In the genomic region with DNA sequence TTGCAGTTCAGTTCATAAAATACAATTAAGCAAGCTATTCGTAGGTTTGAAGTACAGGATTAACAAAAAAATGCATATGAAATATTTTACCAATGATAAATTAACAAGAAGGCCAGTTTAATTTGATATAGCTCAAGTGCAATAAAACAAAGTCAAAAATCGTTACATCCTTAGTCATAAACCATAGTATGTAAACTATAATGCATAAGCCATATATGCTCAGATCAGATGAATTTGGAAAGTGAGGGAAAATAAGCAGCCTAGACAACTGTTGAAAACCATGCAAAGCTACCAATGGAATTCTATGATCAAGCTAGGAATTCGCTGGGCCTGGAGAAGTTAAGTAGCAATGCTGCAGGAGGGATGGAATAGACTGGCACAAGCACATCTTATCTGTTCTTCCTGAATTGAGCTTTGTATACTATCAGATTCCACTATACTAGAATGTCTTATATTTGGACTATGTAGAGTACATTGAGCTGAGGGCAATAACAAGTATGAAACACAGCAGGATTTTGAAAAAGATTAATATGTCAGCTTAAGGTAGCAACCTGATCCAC, we compare ENCODE assay signal across 20 cellular contexts.
DNase-seq lines count a peak whose midpoint lies in the region; ATAC-seq, FAIRE-seq and TF ChIP-seq lines count a peak whose summit lies in the region.
"Had no signal": no experiment of that assay in that cellular context is flagged by ENCODE, and none has a peak within 500 bp of the region (broad histone marks: within the 10 kb centered on the region; RNA-seq: fewer than 3 reads in every experiment).

No MANE protein-coding gene starts in this region.

- no peak overlapping the region for H3K4me2 ChIP-seq in astrocyte (ENCODE audit: low read length)

- no peaks in the 10 kb centered on the region for H3K79me2 ChIP-seq in astrocyte (ENCODE audit: insufficient read depth, low read length)
- H3K79me2 ChIP-seq: parathyroid adenoma had no signal

- no peak for TF ChIP-seq CTCF in AG04449 (IDR thresholded peaks at IDR 0.05; ENCODE audit: insufficient read depth, low read length, missing control alignments)
- TF ChIP-seq CTCF in HL-60 (IDR thresholded peaks at IDR 0.05; ENCODE audit: insufficient read depth, low read length) = no peak
- TF ChIP-seq CTCF in astrocyte (IDR thresholded peaks at IDR 0.05; ENCODE audit: insufficient read depth, low read depth, low read length) = no peak
- no peak for TF ChIP-seq CTCF in mesothelial cell of epicardium (IDR thresholded peaks at IDR 0.05; ENCODE audit: unreplicated experiment)
- no peak for TF ChIP-seq CTCF in coronary artery (IDR thresholded peaks at IDR 0.05)

- ATAC-seq in HG02588 (IDR thresholded peaks at IDR 0.05; ENCODE audit: unreplicated experiment) = no peak

- peak; percentile 57 for DNase-seq in AG04449 (ENCODE audit: low read depth, low spot score)
- no peak for DNase-seq in HL-60 (ENCODE audit: low read depth in 1 of 2, low spot score in 1 of 2)
- peak; percentile 8 for DNase-seq in astrocyte (ENCODE audit: low read depth)
- DNase-seq in mesothelial cell of epicardium (ENCODE audit: low spot score in 2 of 2, unreplicated experiment in 2 of 2) = no peak
- DNase-seq in stimulated activated CD4-positive, alpha-beta T cell treated with anti-CD3 and anti-CD28 coated beads, Interleukin-4, amount 100 ng/mL, for 1 hour = no peak
- no peak for DNase-seq in NCI-H748 (lab: John Stamatoyannopoulos, UW; ENCODE audit: unreplicated experiment)
- no peak for DNase-seq in coronary artery (ENCODE audit: low spot score)
- DNase-seq: activated T-cell treated with anti-CD3 and anti-CD28 coated beads, Interleukin-2, amount 50 U/mL, for 48 hours; CD4-positive, CD25-positive, alpha-beta regulatory T cell; DMS53; naive thymus-derived CD4-positive, alpha-beta T cell; NCI-H2107; OCI-M1; stimulated activated CD8-positive, alpha-beta memory T cell treated with anti-CD3 and anti-CD28 coated beads, Interleukin-4, amount 100 ng/mL, for 48 hours had no signal

- H3K9me3 ChIP-seq in astrocyte (ENCODE audit: insufficient read depth, low read depth, low read length) = no peaks in the 10 kb centered on the region
- H3K9me3 ChIP-seq: SJSA1 had no signal

- H3K9me3 Mint-ChIP-seq in astrocyte (ENCODE audit: unreplicated experiment) (peaks cover 1% of the 10 kb centered on the region), mesothelial cell of epicardium (no peaks in the 10 kb centered on the region)
- H3K9me3 Mint-ChIP-seq: activated naive CD4-positive, alpha-beta T cell treated with anti-CD3 and anti-CD28 coated beads, Interleukin-2, amount 50 U/mL, for 24 hours; memory B cell; naive thymus-derived CD4-positive, alpha-beta T cell had no signal

- H3K27me3 Mint-ChIP-seq in astrocyte (ENCODE audit: low read depth, unreplicated experiment) (no peaks in the 10 kb centered on the region), mesothelial cell of epicardium (ENCODE audit: low read depth) (no peaks in the 10 kb centered on the region)
- H3K27me3 Mint-ChIP-seq: CD4-positive, CD25-positive, alpha-beta regulatory T cell; memory B cell had no signal

- FAIRE-seq in astrocyte (lab: Jason Lieb, UNC) = peak; percentile 29
- FAIRE-seq: colon had no signal

- H3K4me1 ChIP-seq in astrocyte (ENCODE audit: insufficient read depth, low read length) = peaks cover 40% of the 10 kb centered on the region
- H3K4me1 ChIP-seq: parathyroid adenoma had no signal

- peak overlapping the region; percentile 81 for H3K27ac ChIP-seq in HL-60 (replicated peaks)
- H3K27ac ChIP-seq in astrocyte (ENCODE audit: low read depth, low read length) = no peak overlapping the region
- no peak overlapping the region for H3K27ac ChIP-seq in coronary artery
- H3K27ac ChIP-seq: parathyroid adenoma had no signal

- H3K36me3 Mint-ChIP-seq in astrocyte (ENCODE audit: low read depth, unreplicated experiment) (no peaks in the 10 kb centered on the region), mesothelial cell of epicardium (no peaks in the 10 kb centered on the region)
- H3K36me3 Mint-ChIP-seq: activated naive CD4-positive, alpha-beta T cell treated with anti-CD3 and anti-CD28 coated beads, Interleukin-2, amount 50 U/mL, for 24 hours; CD4-positive, CD25-positive, alpha-beta regulatory T cell; memory B cell; naive thymus-derived CD4-positive, alpha-beta T cell had no signal

- H3K27me3 ChIP-seq in HL-60 (ENCODE audit: insufficient read depth, poor library complexity, severe bottlenecking) (no peaks in the 10 kb centered on the region), astrocyte (ENCODE audit: insufficient read depth, low read length) (no peaks in the 10 kb centered on the region)
- H3K27me3 ChIP-seq: SJSA1 had no signal

- H3K27ac Mint-ChIP-seq in astrocyte (ENCODE audit: unreplicated experiment) = peak overlapping the region; percentile 36
- H3K27ac Mint-ChIP-seq in mesothelial cell of epicardium = peak overlapping the region; percentile 19
- H3K27ac Mint-ChIP-seq: activated naive CD4-positive, alpha-beta T cell treated with anti-CD3 and anti-CD28 coated beads, Interleukin-2, amount 50 U/mL, for 24 hours; CD4-positive, CD25-positive, alpha-beta regulatory T cell; memory B cell; naive thymus-derived CD4-positive, alpha-beta T cell had no signal

- peaks cover 43% of the 10 kb centered on the region for H3K4me1 Mint-ChIP-seq in astrocyte (ENCODE audit: low read depth, unreplicated experiment)
- H3K4me1 Mint-ChIP-seq in mesothelial cell of epicardium = peaks cover 48% of the 10 kb centered on the region
- H3K4me1 Mint-ChIP-seq: CD4-positive, CD25-positive, alpha-beta regulatory T cell; memory B cell had no signal

- H2AFZ ChIP-seq in astrocyte (ENCODE audit: low read depth, low read length) = no peak overlapping the region
- H2AFZ ChIP-seq: parathyroid adenoma had no signal

- CTCF ChIA-PET in AG04449 (lab: Yijun Ruan, JAX) = interaction anchor here (1.0 to 3.2 kb wide), 7 partner anchors 11 to 685 kb away, joined by 3 to 15 read pairs (median 4); no protein-coding TSS in a partner anchor

- POLR2A ChIA-PET in AG04449 (lab: Yijun Ruan, JAX) = interaction anchor here (0.6 to 1.4 kb wide), 6 partner anchors 15 to 366 kb away, joined by 3 to 6 read pairs (median 3); no protein-coding TSS in a partner anchor

- H3K36me3 ChIP-seq in astrocyte (ENCODE audit: insufficient read depth, low read length) = no peaks in the 10 kb centered on the region
- H3K36me3 ChIP-seq: SJSA1 had no signal

- H3K4me3 ChIP-seq in AG04449 (ENCODE audit: low read depth, low read length) = no peak overlapping the region
- H3K4me3 ChIP-seq in HL-60 (replicated peaks; ENCODE audit: insufficient read depth, low read length) = no peak overlapping the region
- no peak overlapping the region for H3K4me3 ChIP-seq in astrocyte (ENCODE audit: insufficient read depth, low read depth, low read length)
- H3K4me3 ChIP-seq in coronary artery = no peak overlapping the region
- H3K4me3 ChIP-seq: SJSA1 had no signal

- H3K4me3 Mint-ChIP-seq in astrocyte (ENCODE audit: unreplicated experiment) (no peak overlapping the region), mesothelial cell of epicardium (no peak overlapping the region)
- H3K4me3 Mint-ChIP-seq: activated naive CD4-positive, alpha-beta T cell treated with anti-CD3 and anti-CD28 coated beads, Interleukin-2, amount 50 U/mL, for 24 hours; CD4-positive, CD25-positive, alpha-beta regulatory T cell; memory B cell; naive thymus-derived CD4-positive, alpha-beta T cell had no signal

- H3K9ac ChIP-seq in astrocyte (ENCODE audit: low read length) = no peak overlapping the region
- H3K9ac ChIP-seq: parathyroid adenoma had no signal

- no peaks in the 10 kb centered on the region for H4K20me1 ChIP-seq in astrocyte (ENCODE audit: insufficient read depth, low read length)

Comparison
In these comparisons a context has a peak if more than half of its experiments do, and no peak if none do; other contexts are left out.
1. DNase-seq: peak in AG04449 (single experiment) and astrocyte (single experiment); none in HL-60 (0 of 2), mesothelial cell of epicardium (0 of 2), stimulated activated CD4-positive, alpha-beta T cell treated with anti-CD3 and anti-CD28 coated beads, Interleukin-4, amount 100 ng/mL, for 1 hour (single experiment), NCI-H748 (single experiment) and coronary artery (single experiment).